ENCODE assay signal across 27 cellular contexts in genomic region chr19:7603919-7604318, GRCh38. TPM values are rescaled to one million over a fixed set of nuclear protein-coding genes. Genes with fewer than 3 reads are reported as not detected.
"Had no signal": no experiment of that assay in that cellular context is flagged by ENCODE, and none has a peak within 500 bp of the region (broad histone marks: within the 10 kb centered on the region; RNA-seq: fewer than 3 reads in every experiment).

No MANE protein-coding gene starts in this region.

- H3K27ac Mint-ChIP-seq: activated CD4-positive, alpha-beta memory T cell treated with anti-CD3 and anti-CD28 coated beads, Interleukin-2, amount 10 ng/mL, durations not matched to agents 7 days and 5 days; activated CD8-positive, alpha-beta memory T cell treated with anti-CD3 and anti-CD28 coated beads, Interleukin-2, amount 10 ng/mL, durations not matched to agents 7 days and 5 days; activated naive CD8-positive, alpha-beta T cell treated with anti-CD3 and anti-CD28 coated beads for 36 hours; activated T-helper 17 cell treated with anti-CD3 and anti-CD28 coated beads, Interleukin-2, amount 50 U/mL, for 72 hours; dendritic cell treated with granulocyte-macrophage colony-stimulating factor and Interleukin-4, amounts not matched to agents 40 ng/mL and 50 ng/mL, for 4 days; natural killer cell; stimulated activated naive B cell treated with anti-CD40 and anti-IgM and Interleukin-4, amounts not matched to agents 10 μg/mL and 1 μg/mL and 100 μg/mL, for 72 hours; T-helper 17 cell had no signal

- H3K27me3 Mint-ChIP-seq: activated CD8-positive, alpha-beta memory T cell treated with anti-CD3 and anti-CD28 coated beads, Interleukin-2, amount 10 ng/mL, durations not matched to agents 7 days and 5 days had no signal

- H3K4me3 ChIP-seq: cardiac muscle cell, esophagus squamous epithelium, lower lobe of right lung, spleen, thyroid gland, vagina had no signal

- ATAC-seq: activated CD8-positive, alpha-beta memory T cell treated with anti-CD3 and anti-CD28 coated beads, Interleukin-2, amount 10 ng/mL, durations not matched to agents 7 days and 5 days; activated T-helper 17 cell treated with anti-CD3 and anti-CD28 coated beads, Interleukin-2, amount 50 U/mL, for 72 hours; left colon; natural killer cell; stimulated activated naive B cell treated with anti-CD40 and anti-IgM and Interleukin-4, amounts not matched to agents 10 μg/mL and 1 μg/mL and 100 μg/mL, for 72 hours; T-helper 17 cell had no signal

- H3K4me1 Mint-ChIP-seq: activated CD4-positive, alpha-beta memory T cell treated with anti-CD3 and anti-CD28 coated beads, Interleukin-2, amount 10 ng/mL, durations not matched to agents 7 days and 5 days; activated CD8-positive, alpha-beta memory T cell treated with anti-CD3 and anti-CD28 coated beads, Interleukin-2, amount 10 ng/mL, durations not matched to agents 7 days and 5 days; activated naive CD8-positive, alpha-beta T cell treated with anti-CD3 and anti-CD28 coated beads for 36 hours had no signal

- H3K9me3 Mint-ChIP-seq: activated CD4-positive, alpha-beta memory T cell treated with anti-CD3 and anti-CD28 coated beads, Interleukin-2, amount 10 ng/mL, durations not matched to agents 7 days and 5 days; activated T-helper 17 cell treated with anti-CD3 and anti-CD28 coated beads, Interleukin-2, amount 50 U/mL, for 72 hours had no signal

- DNase-seq: activated CD4-positive, alpha-beta memory T cell treated with anti-CD3 and anti-CD28 coated beads, Interleukin-2, amount 10 ng/mL, durations not matched to agents 7 days and 5 days; activated CD4-positive, alpha-beta T cell treated with anti-CD3 and anti-CD28 coated beads for 48 hours; activated CD4-positive, CD25-positive, alpha-beta regulatory T cell; activated CD8-positive, alpha-beta memory T cell treated with anti-CD3 and anti-CD28 coated beads, Interleukin-2, amount 10 ng/mL, durations not matched to agents 7 days and 5 days; activated naive CD4-positive, alpha-beta T cell; activated naive CD8-positive, alpha-beta T cell treated with anti-CD3 and anti-CD28 coated beads for 36 hours; amygdala; effector CD8-positive, alpha-beta T cell; esophagus squamous epithelium; foreskin fibroblast; hypothalamus; islet precursor cell; left colon; lower lobe of right lung; natural killer cell; spleen; stimulated activated naive B cell treated with anti-CD40 and anti-IgM and Interleukin-4, amounts not matched to agents 10 μg/mL and 1 μg/mL and 100 μg/mL, for 72 hours; T-helper 17 cell; thyroid gland had no signal

- H3K36me3 Mint-ChIP-seq: activated CD8-positive, alpha-beta memory T cell treated with anti-CD3 and anti-CD28 coated beads, Interleukin-2, amount 10 ng/mL, durations not matched to agents 7 days and 5 days; activated naive CD8-positive, alpha-beta T cell treated with anti-CD3 and anti-CD28 coated beads for 36 hours; natural killer cell had no signal

- FAIRE-seq: endothelial cell of umbilical vein, TTC549 had no signal

- H3K4me3 Mint-ChIP-seq: activated CD4-positive, alpha-beta memory T cell treated with anti-CD3 and anti-CD28 coated beads, Interleukin-2, amount 10 ng/mL, durations not matched to agents 7 days and 5 days; activated CD8-positive, alpha-beta memory T cell treated with anti-CD3 and anti-CD28 coated beads, Interleukin-2, amount 10 ng/mL, durations not matched to agents 7 days and 5 days; activated naive CD8-positive, alpha-beta T cell treated with anti-CD3 and anti-CD28 coated beads for 36 hours; activated T-helper 17 cell treated with anti-CD3 and anti-CD28 coated beads, Interleukin-2, amount 50 U/mL, for 72 hours; dendritic cell treated with granulocyte-macrophage colony-stimulating factor and Interleukin-4, amounts not matched to agents 40 ng/mL and 50 ng/mL, for 4 days; natural killer cell; stimulated activated naive B cell treated with anti-CD40 and anti-IgM and Interleukin-4, amounts not matched to agents 10 μg/mL and 1 μg/mL and 100 μg/mL, for 72 hours; T-helper 17 cell had no signal

RNA-seq across cellular contexts. Expression of gene PCP2, which starts 29.6 kb away (rescaled TPM):
- total RNA-seq: chondrocyte, endothelial cell of umbilical vein, mesenteric fat pad, vagina had no signal
